Comparison of ENCODE assay signal across 25 cellular contexts in the genomic region with DNA sequence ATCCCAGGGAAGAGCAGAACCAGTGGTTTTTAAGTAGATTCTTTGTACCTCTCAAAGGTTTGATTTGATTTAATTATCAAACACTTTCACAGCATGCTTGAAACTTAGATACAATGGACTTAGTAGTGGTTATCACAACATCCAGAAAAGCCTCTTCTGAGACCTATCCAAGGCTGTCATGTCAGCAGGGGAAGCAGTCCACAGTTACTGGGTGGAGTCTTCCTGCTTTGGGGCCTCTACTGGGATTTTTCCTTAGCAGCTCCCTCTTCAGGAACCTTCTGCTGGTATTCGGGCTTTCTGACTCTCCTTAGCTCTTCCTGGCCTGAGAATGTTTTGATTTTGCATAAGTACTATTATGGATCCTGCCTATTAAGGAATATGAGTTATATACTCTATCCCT. TPM values are rescaled to one million over a fixed set of nuclear protein-coding genes. Genes with fewer than 3 reads are reported as not detected.
DNase-seq lines count a peak whose midpoint lies in the region; TF ChIP-seq lines count a peak whose summit lies in the region.
"Had no signal": no experiment of that assay in that cellular context is flagged by ENCODE, and none has a peak within 500 bp of the region (broad histone marks: within the 10 kb centered on the region; RNA-seq: fewer than 3 reads in every experiment).

No MANE protein-coding gene starts in this region.

- H3K23me2 ChIP-seq in H9 (ENCODE audit: insufficient read length, low read depth, low read length, poor library complexity, severe bottlenecking) = no peaks in the 10 kb centered on the region

- no peak overlapping the region for H3K14ac ChIP-seq in H9 (ENCODE audit: insufficient read depth, low read length)

- H3K27me3 Mint-ChIP-seq in H9 (ENCODE audit: low read depth) (no peaks in the 10 kb centered on the region), osteocyte (ENCODE audit: unreplicated experiment) (no peaks in the 10 kb centered on the region)
- no peaks in the 10 kb centered on the region for H3K27me3 Mint-ChIP-seq in activated naive CD4-positive, alpha-beta T cell treated with anti-CD3 and anti-CD28 coated beads, Interleukin-2, amount 10 ng/mL, durations not matched to agents 7 days and 5 days
- H3K27me3 Mint-ChIP-seq: progenitor cell of endocrine pancreas; stimulated activated naive B cell treated with anti-CD40 and anti-IgM and Interleukin-4, amounts not matched to agents 10 μg/mL and 1 μg/mL and 100 μg/mL, for 72 hours had no signal

- no peaks in the 10 kb centered on the region for H3K9me3 ChIP-seq in H9 (ENCODE audit: control insufficient read depth, low read depth, low read length)
- no peaks in the 10 kb centered on the region for H3K9me3 ChIP-seq in SK-N-MC (ENCODE audit: low read depth, low read length)
- H3K9me3 ChIP-seq in tibial artery = no peaks in the 10 kb centered on the region
- H3K9me3 ChIP-seq: mucosa of descending colon had no signal

- H3K4me2 ChIP-seq in H9 (ENCODE audit: insufficient read depth, insufficient read length, low read length) = no peak overlapping the region
- H3K4me2 ChIP-seq: KMS-11, neural progenitor cell had no signal

- no peak overlapping the region for H4K91ac ChIP-seq in H9 (ENCODE audit: insufficient read length, low read depth, low read length)

- H3K27ac ChIP-seq in H9 (ENCODE audit: insufficient read length, low read depth, low read length) (no peak overlapping the region), SK-N-MC (peak overlapping the region; percentile 45; the same call in 1 of the 2 replicates), tibial artery (no peak overlapping the region)
- H3K27ac ChIP-seq: KMS-11, neural progenitor cell had no signal

- H3K4me1 Mint-ChIP-seq in H9 = no peaks in the 10 kb centered on the region
- peaks cover 4% of the 10 kb centered on the region for H3K4me1 Mint-ChIP-seq in osteocyte (ENCODE audit: unreplicated experiment)
- H3K4me1 Mint-ChIP-seq in activated naive CD4-positive, alpha-beta T cell treated with anti-CD3 and anti-CD28 coated beads, Interleukin-2, amount 10 ng/mL, durations not matched to agents 7 days and 5 days = no peaks in the 10 kb centered on the region
- H3K4me1 Mint-ChIP-seq: neural progenitor cell; stimulated activated naive B cell treated with anti-CD40 and anti-IgM and Interleukin-4, amounts not matched to agents 10 μg/mL and 1 μg/mL and 100 μg/mL, for 72 hours had no signal

- H4K20me1 ChIP-seq in H9 (ENCODE audit: control insufficient read depth, insufficient read depth, insufficient read length) = no peaks in the 10 kb centered on the region

- intact Hi-C loops in tibial artery (cut with DNase I; ENCODE audit: low total_unique reads) = no loop called here

- H3K18ac ChIP-seq in H9 (ENCODE audit: insufficient read length, low read depth, low read length) = no peak overlapping the region

- H3K36me3 Mint-ChIP-seq in H9 (ENCODE audit: insufficient read depth in 1 of 3, low read depth in 3 of 3) (peaks cover 7 to 58% (median 43%) of the 10 kb centered on the region in 3 experiments; a peak in 6 of 7 replicates), osteocyte (ENCODE audit: unreplicated experiment) (peaks cover 42% of the 10 kb centered on the region)
- peaks cover 29% of the 10 kb centered on the region for H3K36me3 Mint-ChIP-seq in activated naive CD4-positive, alpha-beta T cell treated with anti-CD3 and anti-CD28 coated beads, Interleukin-2, amount 10 ng/mL, durations not matched to agents 7 days and 5 days

- H2AK5ac ChIP-seq in H9 (ENCODE audit: insufficient read length, low read length) = no peak overlapping the region

- no peaks in the 10 kb centered on the region for H3K79me2 ChIP-seq in H9 (ENCODE audit: insufficient read depth, low read length)

- H2BK15ac ChIP-seq in H9 (ENCODE audit: low read depth, low read length) = no peak overlapping the region

- H3K36me3 ChIP-seq in SK-N-MC (ENCODE audit: insufficient read depth, low read length) (peaks cover 36% of the 10 kb centered on the region), tibial artery (peaks cover 49 to 85% (median 65%) of the 10 kb centered on the region in 3 donors)
- H3K36me3 ChIP-seq: neural progenitor cell had no signal

- no peaks in the 10 kb centered on the region for H3K4me1 ChIP-seq in H9 (ENCODE audit: insufficient read depth, low read length)
- no peaks in the 10 kb centered on the region for H3K4me1 ChIP-seq in tibial artery
- H3K4me1 ChIP-seq: neural progenitor cell had no signal

- H3K27me3 ChIP-seq in H9 (ENCODE audit: insufficient read depth, low read length) (no peaks in the 10 kb centered on the region), tibial artery (no peaks in the 10 kb centered on the region)
- H3K27me3 ChIP-seq: neural progenitor cell had no signal

- H2BK12ac ChIP-seq in H9 (ENCODE audit: insufficient read length, low read depth, low read length) = no peak overlapping the region

- no peak overlapping the region for H2BK120ac ChIP-seq in H9 (ENCODE audit: low read depth, low read length, poor library complexity, severe bottlenecking)

- H3K79me1 ChIP-seq in H9 (ENCODE audit: insufficient read depth, low read depth, low read length, poor library complexity, severe bottlenecking) = no peaks in the 10 kb centered on the region

- H3K27ac Mint-ChIP-seq in H9 = peak overlapping the region in 2 of 3 experiments; percentile 83 to 89; a peak in 3 of 7 replicates
- H3K27ac Mint-ChIP-seq in osteocyte (ENCODE audit: unreplicated experiment) = peak overlapping the region; percentile 2
- H3K27ac Mint-ChIP-seq in activated naive CD4-positive, alpha-beta T cell treated with anti-CD3 and anti-CD28 coated beads, Interleukin-2, amount 10 ng/mL, durations not matched to agents 7 days and 5 days = no peak overlapping the region
- H3K27ac Mint-ChIP-seq: activated CD8-positive, alpha-beta T cell treated with anti-CD3 and anti-CD28 coated beads, Interleukin-2, amount 10 ng/mL, durations not matched to agents 7 days and 5 days; neural progenitor cell; progenitor cell of endocrine pancreas; stimulated activated naive B cell treated with anti-CD40 and anti-IgM and Interleukin-4, amounts not matched to agents 10 μg/mL and 1 μg/mL and 100 μg/mL, for 72 hours had no signal

- no peak overlapping the region for H4K5ac ChIP-seq in H9 (ENCODE audit: insufficient read length, low read depth, low read length)

- H3K4ac ChIP-seq in H9 (ENCODE audit: low read depth, low read length) = no peak overlapping the region

- H4K8ac ChIP-seq in H9 (replicated peaks; ENCODE audit: insufficient read length, low read depth, low read length) = no peak overlapping the region

- H3T11ph ChIP-seq in H9 (ENCODE audit: low read length) = no peak overlapping the region

- H3K4me3 ChIP-seq in SK-N-MC (no peak overlapping the region), fibroblast of pulmonary artery (replicated peaks; ENCODE audit: low read depth, low read length) (no peak overlapping the region), tibial artery (no peak overlapping the region)
- H3K4me3 ChIP-seq: mucosa of descending colon, neural progenitor cell had no signal

- no peaks in the 10 kb centered on the region; a peak in 1 of 5 replicates for H3K9me3 Mint-ChIP-seq in H9
- no peaks in the 10 kb centered on the region for H3K9me3 Mint-ChIP-seq in osteocyte (ENCODE audit: unreplicated experiment)
- no peaks in the 10 kb centered on the region for H3K9me3 Mint-ChIP-seq in activated naive CD4-positive, alpha-beta T cell treated with anti-CD3 and anti-CD28 coated beads, Interleukin-2, amount 10 ng/mL, durations not matched to agents 7 days and 5 days
- H3K9me3 Mint-ChIP-seq: neural progenitor cell; stimulated activated naive B cell treated with anti-CD40 and anti-IgM and Interleukin-4, amounts not matched to agents 10 μg/mL and 1 μg/mL and 100 μg/mL, for 72 hours had no signal

- no peak overlapping the region for H2BK5ac ChIP-seq in H9 (ENCODE audit: insufficient read length, low read length)

- DNase-seq in H9 = no peak
- no peak for DNase-seq in SK-N-MC (ENCODE audit: low read depth, low spot score)
- peak; percentile 39 for DNase-seq in fibroblast of pulmonary artery (ENCODE audit: low read depth)
- no peak for DNase-seq in osteocyte (ENCODE audit: extremely low spot score, unreplicated experiment)
- no peak for DNase-seq in tibial artery
- no peak for DNase-seq in HuH-7 (ENCODE audit: low spot score)
- DNase-seq in activated naive CD4-positive, alpha-beta T cell treated with anti-CD3 and anti-CD28 coated beads, Interleukin-2, amount 10 ng/mL, durations not matched to agents 7 days and 5 days = no peak
- no peak for DNase-seq in 8988T
- DNase-seq: activated CD8-positive, alpha-beta T cell treated with anti-CD3 and anti-CD28 coated beads, Interleukin-2, amount 10 ng/mL, durations not matched to agents 7 days and 5 days; activated naive CD4-positive, alpha-beta T cell; aorta; cerebellar nuclear complex; DMS53; effector memory CD4-positive, alpha-beta T cell; mucosa of descending colon; MV-4-11; NCI-H1930; NCI-H345; NCI-H774; SHP77; stimulated activated CD4-positive, alpha-beta T cell treated with anti-CD3 and anti-CD28 coated beads, Interleukin-2, amount 100 ng/mL, for 48 hours; stimulated activated naive B cell treated with anti-CD40 and anti-IgM and Interleukin-4, amounts not matched to agents 10 μg/mL and 1 μg/mL and 100 μg/mL, for 72 hours had no signal

- no peak overlapping the region for H2BK20ac ChIP-seq in H9 (ENCODE audit: low read depth, low read length, poor library complexity, severe bottlenecking)

- WGBS in H9 (ENCODE audit: extremely low coverage, insufficient read length, low lambda C conversion rate) = no CpG with 5 or more reads among the region's 1 CpG

- H3K56ac ChIP-seq in H9 (ENCODE audit: insufficient read length, low read depth, low read length) = no peak overlapping the region

- TF ChIP-seq CTCF in H9 (conservative IDR thresholded peaks at IDR 0.05) (no peak), fibroblast of pulmonary artery (IDR thresholded peaks at IDR 0.05; ENCODE audit: low read length, missing control alignments) (peak; percentile 30), osteocyte (IDR thresholded peaks at IDR 0.05) (peak; percentile 13), tibial artery (IDR thresholded peaks at IDR 0.05) (no peak)

- no peak overlapping the region for H3K4me3 Mint-ChIP-seq in H9
- H3K4me3 Mint-ChIP-seq in osteocyte (ENCODE audit: unreplicated experiment) = no peak overlapping the region
- no peak overlapping the region for H3K4me3 Mint-ChIP-seq in activated naive CD4-positive, alpha-beta T cell treated with anti-CD3 and anti-CD28 coated beads, Interleukin-2, amount 10 ng/mL, durations not matched to agents 7 days and 5 days
- H3K4me3 Mint-ChIP-seq: activated CD8-positive, alpha-beta T cell treated with anti-CD3 and anti-CD28 coated beads, Interleukin-2, amount 10 ng/mL, durations not matched to agents 7 days and 5 days; neural progenitor cell; stimulated activated naive B cell treated with anti-CD40 and anti-IgM and Interleukin-4, amounts not matched to agents 10 μg/mL and 1 μg/mL and 100 μg/mL, for 72 hours had no signal

- H3K23ac ChIP-seq in H9 (ENCODE audit: insufficient read length, low read depth, low read length) = no peak overlapping the region

- CTCF ChIA-PET in activated naive CD4-positive, alpha-beta T cell treated with anti-CD3 and anti-CD28 coated beads, Interleukin-2, amount 10 ng/mL, durations not matched to agents 7 days and 5 days (lab: Charles Lee) = no interaction called here

- H3K9ac ChIP-seq in H9 (ENCODE audit: extremely low read depth, insufficient read length, low read length) (no peak overlapping the region), SK-N-MC (ENCODE audit: insufficient read length) (no peak overlapping the region)
- H3K9ac ChIP-seq: KMS-11, neural progenitor cell had no signal

- no peak overlapping the region for H2AFZ ChIP-seq in H9 (ENCODE audit: low read length)
- H2AFZ ChIP-seq: neural progenitor cell had no signal

RNA-seq across cellular contexts. Expression of a gene that starts 36.0 kb away (rescaled TPM):
- total RNA-seq in H9 (2021) (16.6 and 16.7 TPM in 2 replicates), osteocyte (32.5 and 35.8 TPM in 2 replicates)

Comparison
In these comparisons a context has a peak if more than half of its experiments do, and no peak if none do; other contexts are left out.
1. CTCF ChIP-seq: peak in fibroblast of pulmonary artery (single experiment) and osteocyte (single experiment); none in H9 (single experiment) and tibial artery (0 of 2).